11 cellular contexts compared by ENCODE assay signal in genomic region chr6:81568973-81569372, GRCh38.
"Had no signal": no experiment of that assay in that cellular context is flagged by ENCODE, and none has a peak within 500 bp of the region (broad histone marks: within the 10 kb centered on the region; RNA-seq: fewer than 3 reads in every experiment).

No MANE protein-coding gene starts in this region.

- H2AFZ ChIP-seq: GM23248, GM23338 had no signal

- H3K36me3 ChIP-seq: HAP-1 had no signal

- H3K4me3 ChIP-seq: GM23248, GM23338, HAP-1 had no signal

- DNase-seq: GM23248, GOT3, H7, H9, HCEC 1CT, HFFc6 had no signal

- H3K4me1 ChIP-seq: HAP-1 had no signal

- H3K9me3 ChIP-seq: HAP-1 had no signal

- H3K9ac ChIP-seq: GM23248 had no signal

- FAIRE-seq: H1, H54 had no signal

- ATAC-seq: GM23338, HCT116 had no signal

- H3K4me3 Mint-ChIP-seq: GM23338, H9, HFFc6 had no signal

- H3K9me3 Mint-ChIP-seq: GM23338, H9, HFFc6 had no signal

- H3K4me2 ChIP-seq: GM23338 had no signal

- H3K27ac ChIP-seq: GM23248 had no signal

- H3K27ac Mint-ChIP-seq: GM23338, H9, HFFc6 had no signal
